ENCODE assay signal across 18 cellular contexts in the genomic region with DNA sequence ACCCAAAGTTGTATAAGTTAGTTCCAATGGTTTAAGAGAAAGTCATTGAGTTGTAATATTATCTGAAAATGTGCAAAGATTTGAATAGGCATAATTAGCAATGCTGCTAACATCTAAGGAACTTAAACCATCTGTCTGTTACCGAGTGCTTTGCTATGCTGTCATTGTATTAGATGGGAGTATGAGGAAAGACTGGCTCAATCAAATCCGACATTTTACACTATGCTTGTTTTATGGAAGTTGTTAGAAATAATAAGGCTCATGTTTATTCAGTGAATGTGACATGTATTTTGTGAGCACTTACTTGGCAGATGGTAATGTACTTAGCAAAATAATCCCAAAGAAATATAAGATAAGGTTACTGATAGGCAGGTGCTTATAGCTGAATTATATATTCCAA.
"Had no signal": no experiment of that assay in that cellular context is flagged by ENCODE, and none has a peak within 500 bp of the region (broad histone marks: within the 10 kb centered on the region; RNA-seq: fewer than 3 reads in every experiment).

No MANE protein-coding gene starts in this region.

- H3K4me2 ChIP-seq: SK-N-SH had no signal

- H3K9ac ChIP-seq: SK-N-SH had no signal

- H3K9me3 ChIP-seq: SK-N-SH had no signal

- H3K9me2 ChIP-seq: SK-N-SH had no signal

- DNase-seq: KBM-7, MV-4-11, NCI-H1048, NCI-H1105, NCI-H1417, NCI-H1436 treated with DMSO at 0.1 percent for 48 hours, NCI-H1694, NCI-H187 treated with DMSO at 0.1 percent for 48 hours, NCI-H2029 treated with DMSO at 0.1 percent for 48 hours, NCI-H2107, NCI-H2227 treated with DMSO at 0.1 percent for 48 hours, NCI-H510A treated with DMSO at 0.1 percent for 48 hours, NCI-H69, NCI-H774, RPMI8226, SHP77, SK-N-SH, T-helper 1 cell had no signal
